ENCODE assay signal across 11 cellular contexts in the genomic region with DNA sequence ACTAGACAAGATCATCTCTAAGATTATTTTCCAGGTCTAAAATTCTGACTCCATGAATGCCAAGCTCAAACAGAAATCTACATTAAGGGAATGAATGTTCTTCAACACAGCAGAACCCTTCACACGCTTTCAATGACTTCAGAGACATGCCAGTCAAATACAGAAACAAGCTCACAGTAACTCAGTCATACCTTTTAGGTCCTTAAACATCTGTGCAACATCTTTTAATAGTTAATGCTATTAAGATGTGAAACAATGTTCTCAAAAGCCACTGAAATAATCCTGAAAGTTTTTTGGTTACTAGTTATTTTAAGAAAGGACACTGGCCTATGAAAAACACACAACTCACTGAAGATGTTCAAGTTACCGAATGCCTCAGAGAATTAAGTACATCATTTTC. TPM values are rescaled to one million over a fixed set of nuclear protein-coding genes. Genes with fewer than 3 reads are reported as not detected.
DNase-seq lines count a peak whose midpoint lies in the region; ATAC-seq and TF ChIP-seq lines count a peak whose summit lies in the region.
"Had no signal": no experiment of that assay in that cellular context is flagged by ENCODE, and none has a peak within 500 bp of the region (broad histone marks: within the 10 kb centered on the region; RNA-seq: fewer than 3 reads in every experiment).

No MANE protein-coding gene starts in this region.

- H3K4me1 Mint-ChIP-seq in T-helper 2 cell treated with Interferon-gamma antibody and Interleukin-4, amounts not matched to agents 5 μg/mL and 100 μg/mL, for 36 hours (ENCODE audit: low read depth): peaks cover 35% of the 10 kb centered on the region

- H3K4me3 ChIP-seq in NB4 (ENCODE audit: low read depth, low read length) (peak overlapping the region; percentile 70), choroid plexus epithelial cell (ENCODE audit: low read depth, low read length) (peak overlapping the region; percentile 92), osteoblast (ENCODE audit: insufficient read depth, low read length) (peak overlapping the region; percentile 88), adrenal gland (no peak overlapping the region)
- H3K4me3 ChIP-seq: ovary had no signal

- no peaks in the 10 kb centered on the region for H4K20me1 ChIP-seq in osteoblast (ENCODE audit: insufficient read depth, low read length)

- DNase-seq in T-helper 2 cell treated with Interferon-gamma antibody and Interleukin-4, amounts not matched to agents 5 μg/mL and 100 μg/mL, for 36 hours (ENCODE audit: low spot score): no peak
- no peak for DNase-seq in T-helper 2 cell
- DNase-seq in NB4 (ENCODE audit: low read depth): no peak
- no peak for DNase-seq in choroid plexus epithelial cell (ENCODE audit: low read depth)
- DNase-seq in osteoblast (ENCODE audit: insufficient read length, low spot score, missing footprints): no peak
- no peak for DNase-seq in adrenal gland
- no peak for DNase-seq in NCI-H510A (lab: John Stamatoyannopoulos, UW)
- DNase-seq: activated CD4-positive, alpha-beta T cell treated with anti-CD3 and anti-CD28 coated beads, Interleukin-2, amount 50 U/mL, for 1 hour; ovary; uterus had no signal

- H3K79me2 ChIP-seq in osteoblast (ENCODE audit: insufficient read depth, low read length): peaks cover 74% of the 10 kb centered on the region

- intact Hi-C loops in adrenal gland (cut with DNase I): no loop called here

- H3K27me3 Mint-ChIP-seq in T-helper 2 cell treated with Interferon-gamma antibody and Interleukin-4, amounts not matched to agents 5 μg/mL and 100 μg/mL, for 36 hours (ENCODE audit: low read depth): peaks cover 14% of the 10 kb centered on the region

- peaks cover 32% of the 10 kb centered on the region for H3K36me3 Mint-ChIP-seq in T-helper 2 cell treated with Interferon-gamma antibody and Interleukin-4, amounts not matched to agents 5 μg/mL and 100 μg/mL, for 36 hours (ENCODE audit: low read depth)

- H3K27ac Mint-ChIP-seq in T-helper 2 cell treated with Interferon-gamma antibody and Interleukin-4, amounts not matched to agents 5 μg/mL and 100 μg/mL, for 36 hours: no peak overlapping the region

- H3K27me3 ChIP-seq in osteoblast (ENCODE audit: insufficient read depth, low read length): no peaks in the 10 kb centered on the region
- no peaks in the 10 kb centered on the region for H3K27me3 ChIP-seq in adrenal gland
- H3K27me3 ChIP-seq: ovary, uterus had no signal

- peaks cover 23% of the 10 kb centered on the region for H3K4me1 ChIP-seq in osteoblast (ENCODE audit: insufficient read depth, low read length)
- H3K4me1 ChIP-seq in adrenal gland (replicated peaks in 1 of 2): peaks cover 0 to 36% of the 10 kb centered on the region in 2 donors

- 76 to 83% (median 80%) methylated on average over 2 of the region's 2 CpGs for WGBS in adrenal gland, 4 donors

- no peaks in the 10 kb centered on the region for H3K9me3 Mint-ChIP-seq in T-helper 2 cell treated with Interferon-gamma antibody and Interleukin-4, amounts not matched to agents 5 μg/mL and 100 μg/mL, for 36 hours

- H3K36me3 ChIP-seq in osteoblast (ENCODE audit: insufficient read depth, low read length) (peaks cover 49% of the 10 kb centered on the region), adrenal gland (replicated peaks in 1 of 2) (peaks cover 0 to 5% of the 10 kb centered on the region in 2 donors)
- H3K36me3 ChIP-seq: ovary, uterus had no signal

- H3K9me3 ChIP-seq in osteoblast (ENCODE audit: low read depth, low read length) (no peaks in the 10 kb centered on the region), adrenal gland (replicated peaks in 1 of 3) (no peaks in the 10 kb centered on the region)
- H3K9me3 ChIP-seq: ovary, uterus had no signal

- TF ChIP-seq POLR2A in NB4 (IDR thresholded peaks at IDR 0.05; ENCODE audit: extremely low read depth, insufficient read length): no peak
- no peak for TF ChIP-seq POLR2A in adrenal gland (IDR thresholded peaks at IDR 0.05)

- H2AFZ ChIP-seq in osteoblast (ENCODE audit: low read length): no peak overlapping the region

- H3K27ac ChIP-seq in osteoblast (ENCODE audit: low read depth, low read length): peak overlapping the region; percentile 92
- no peak overlapping the region for H3K27ac ChIP-seq in adrenal gland
- H3K27ac ChIP-seq: ovary, uterus had no signal

- no peak for ATAC-seq in HG02973 (IDR thresholded peaks at IDR 0.05; ENCODE audit: unreplicated experiment)

- TF ChIP-seq CTCF in NB4 (IDR thresholded peaks at IDR 0.05; ENCODE audit: low read depth, low read length) (no peak), choroid plexus epithelial cell (conservative IDR thresholded peaks at IDR 0.05; ENCODE audit: low read depth, low read length) (no peak), osteoblast (IDR thresholded peaks at IDR 0.05; ENCODE audit: extremely low read depth, low read depth, low read length) (no peak), adrenal gland (IDR thresholded peaks at IDR 0.05) (no peak)

- peak overlapping the region; percentile 30 for H3K4me3 Mint-ChIP-seq in T-helper 2 cell treated with Interferon-gamma antibody and Interleukin-4, amounts not matched to agents 5 μg/mL and 100 μg/mL, for 36 hours

- H3K4me2 ChIP-seq in osteoblast (ENCODE audit: insufficient read depth, low read length): peak overlapping the region; percentile 90

RNA-seq across cellular contexts. Expression of gene DLG1, which starts 2.5 kb away (rescaled TPM):
- total RNA-seq in osteoblast (76.6 and 79.3 TPM in 2 replicates), adrenal gland (10 to 100 TPM; 31.7 to 74.6 (median 60.9) TPM)
- 10 to 100 TPM; 14.1 to 53.7 (median 28.8) TPM for polyA plus RNA-seq in adrenal gland

Comparison
In these comparisons a context has a peak if more than half of its experiments do, and no peak if none do; other contexts are left out.
1. H3K4me3 ChIP-seq: peak in NB4 (single experiment), choroid plexus epithelial cell (single experiment) and osteoblast (single experiment); none in adrenal gland (0 of 4).